In the genomic region with DNA sequence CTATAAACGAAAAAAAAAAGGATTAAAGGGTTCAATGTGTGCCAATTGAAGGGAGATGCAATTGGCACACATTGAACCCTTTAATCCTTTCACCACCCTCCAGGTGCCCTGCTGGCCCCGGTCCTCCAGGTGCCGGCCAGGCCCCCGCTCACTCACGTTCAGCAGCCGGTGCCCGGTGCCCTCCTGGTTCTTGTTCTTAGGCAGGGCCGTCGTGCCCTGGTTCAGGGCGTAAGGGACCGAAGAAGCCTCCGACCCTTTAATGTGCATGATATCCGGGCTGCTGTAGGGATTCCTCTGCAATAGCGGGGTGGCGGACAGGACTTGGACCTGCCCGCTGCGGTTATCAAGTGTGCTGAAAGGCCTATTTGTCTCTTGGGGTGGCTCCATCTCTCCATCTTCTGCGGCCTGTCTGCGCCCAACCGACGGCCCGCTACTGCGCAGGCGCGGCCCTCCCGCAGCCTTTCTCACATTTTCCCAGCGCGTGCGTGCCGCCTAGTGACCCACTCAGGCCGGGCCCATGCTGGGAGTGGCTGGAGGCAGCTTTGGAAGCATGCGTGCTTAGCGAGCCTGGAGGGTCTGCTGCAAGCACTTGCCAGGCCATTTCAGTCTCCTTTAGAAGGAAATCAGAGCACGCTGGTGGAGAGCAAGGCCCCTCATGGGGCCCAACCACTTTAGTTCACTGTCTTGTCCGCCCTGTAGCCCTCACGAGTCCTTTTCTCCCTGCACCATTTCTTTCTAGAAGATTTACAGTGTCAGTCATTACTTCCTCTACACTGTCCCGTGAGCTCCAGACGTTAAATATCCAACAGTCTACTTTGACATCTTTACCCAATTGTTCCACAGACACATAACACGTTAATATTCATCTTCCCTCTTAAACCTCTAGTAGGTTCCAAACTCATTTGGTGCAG, we compare ENCODE assay signal across 8 cellular contexts. TPM values are rescaled to one million over a fixed set of nuclear protein-coding genes. Genes with fewer than 3 reads are reported as not detected.
DNase-seq lines count a peak whose midpoint lies in the region; ATAC-seq and TF ChIP-seq lines count a peak whose summit lies in the region.

No MANE protein-coding gene starts in this region.

- no peaks in the 10 kb centered on the region for H3K9me3 Mint-ChIP-seq in T-helper 2 cell treated with Interferon-gamma antibody and Interleukin-4, amounts not matched to agents 5 μg/mL and 100 μg/mL, for 36 hours

- CTCF ChIA-PET in PC-3 (lab: Charles Lee): no interaction called here

- no peak overlapping the region for H3K9ac ChIP-seq in PC-3 (ENCODE audit: low read length)

- H3K4me1 Mint-ChIP-seq in T-helper 2 cell treated with Interferon-gamma antibody and Interleukin-4, amounts not matched to agents 5 μg/mL and 100 μg/mL, for 36 hours (ENCODE audit: low read depth): no peaks in the 10 kb centered on the region

- POLR2A ChIA-PET in PC-3 (lab: Charles Lee; ENCODE audit: unreplicated experiment): no interaction called here

- BruUV-seq in PC-3 (replicated peaks; lab: Mats Ljungman, UMichigan): no TSS peak

- no peak overlapping the region for H3K27ac Mint-ChIP-seq in T-helper 2 cell treated with Interferon-gamma antibody and Interleukin-4, amounts not matched to agents 5 μg/mL and 100 μg/mL, for 36 hours

- no peak overlapping the region for H3K4me3 Mint-ChIP-seq in T-helper 2 cell treated with Interferon-gamma antibody and Interleukin-4, amounts not matched to agents 5 μg/mL and 100 μg/mL, for 36 hours

- intact Hi-C loops in PC-3 (cut with micrococcal nuclease): no loop called here

- peaks cover 20% of the 10 kb centered on the region for H3K27me3 Mint-ChIP-seq in T-helper 2 cell treated with Interferon-gamma antibody and Interleukin-4, amounts not matched to agents 5 μg/mL and 100 μg/mL, for 36 hours (ENCODE audit: low read depth)

- no peak overlapping the region for H3K27ac ChIP-seq in PC-3 (ENCODE audit: low read length)

- H3K36me3 ChIP-seq in PC-3 (ENCODE audit: low read depth, low read length): no peaks in the 10 kb centered on the region

- H3F3A ChIP-seq in PC-3 (ENCODE audit: low read length, unreplicated experiment): no peaks in the 10 kb centered on the region

- H3K4me1 ChIP-seq in PC-3 (ENCODE audit: insufficient read depth, low read length): peaks cover 11% of the 10 kb centered on the region

- DNase-seq in HT1080 (ENCODE audit: low read depth) (peak; percentile 19), astrocyte of the hippocampus (ENCODE audit: low read depth, low spot score) (peak; percentile 66), iris pigment epithelial cell (ENCODE audit: low read depth) (peak; percentile 73), superior temporal gyrus (ENCODE audit: extremely low spot score) (peak; percentile 31), LoVo (ENCODE audit: low spot score) (no peak), PC-3 (no peak)
- DNase-seq in stimulated activated CD4-positive, alpha-beta T cell treated with anti-CD3 and anti-CD28 coated beads, Interleukin-12 subunit alpha, Interleukin-12 subunit beta, amount 100 ng/mL, for 4 hours: no peak
- DNase-seq in T-helper 2 cell treated with Interferon-gamma antibody and Interleukin-4, amounts not matched to agents 5 μg/mL and 100 μg/mL, for 36 hours (ENCODE audit: low spot score): no peak

- no peaks in the 10 kb centered on the region for H3K79me2 ChIP-seq in PC-3 (ENCODE audit: low read length)

- no peaks in the 10 kb centered on the region for H3K9me3 ChIP-seq in PC-3 (ENCODE audit: low read length)

- no peak overlapping the region for H3K4me2 ChIP-seq in PC-3 (ENCODE audit: low read length)

- H3K27me3 ChIP-seq in PC-3 (ENCODE audit: low read length): no peaks in the 10 kb centered on the region

- no peaks in the 10 kb centered on the region for H3K36me3 Mint-ChIP-seq in T-helper 2 cell treated with Interferon-gamma antibody and Interleukin-4, amounts not matched to agents 5 μg/mL and 100 μg/mL, for 36 hours (ENCODE audit: low read depth)

- no peak overlapping the region for H3K4me3 ChIP-seq in PC-3 (ENCODE audit: low read length)

- no peaks in the 10 kb centered on the region for H4K20me1 ChIP-seq in PC-3 (ENCODE audit: low read length)

- no peak for TF ChIP-seq CTCF in PC-3 (conservative IDR thresholded peaks at IDR 0.05; ENCODE audit: low read depth, low read length)

- no peaks in the 10 kb centered on the region for H3K9me2 ChIP-seq in PC-3 (replicated peaks; ENCODE audit: low read length)

- H2AFZ ChIP-seq in PC-3 (ENCODE audit: low read length): no peak overlapping the region

- ATAC-seq in PC-3: no peak

RNA-seq across cellular contexts. Expression of a gene that starts 24.3 kb away (rescaled TPM):
- 19.5 and 23.2 TPM in 2 replicates for total RNA-seq in HT1080 (2014; rRNA removed; shearing (Covaris generic))
- polyA plus RNA-seq in HT1080 (2015; cell fraction: cytosol; rRNA removed): 15.0 and 16.1 TPM in 2 replicates
- polyA plus RNA-seq in HT1080 (2015; cell fraction: nucleus; rRNA removed): 19.4 and 25.4 TPM in 2 replicates
- 32.8 and 39.0 TPM in 2 replicates for total RNA-seq in PC-3 (2014; rRNA removed)

Comparison
In these comparisons a context has a peak if more than half of its experiments do, and no peak if none do; other contexts are left out.
1. DNase-seq: peak in HT1080 (single experiment), astrocyte of the hippocampus (single experiment), iris pigment epithelial cell (single experiment) and superior temporal gyrus (single experiment); none in LoVo (single experiment), PC-3 (single experiment), stimulated activated CD4-positive, alpha-beta T cell treated with anti-CD3 and anti-CD28 coated beads, Interleukin-12 subunit alpha, Interleukin-12 subunit beta, amount 100 ng/mL, for 4 hours (single experiment) and T-helper 2 cell treated with Interferon-gamma antibody and Interleukin-4, amounts not matched to agents 5 μg/mL and 100 μg/mL, for 36 hours (single experiment).